ENCODE assay signal across 8 cellular contexts in the genomic region with DNA sequence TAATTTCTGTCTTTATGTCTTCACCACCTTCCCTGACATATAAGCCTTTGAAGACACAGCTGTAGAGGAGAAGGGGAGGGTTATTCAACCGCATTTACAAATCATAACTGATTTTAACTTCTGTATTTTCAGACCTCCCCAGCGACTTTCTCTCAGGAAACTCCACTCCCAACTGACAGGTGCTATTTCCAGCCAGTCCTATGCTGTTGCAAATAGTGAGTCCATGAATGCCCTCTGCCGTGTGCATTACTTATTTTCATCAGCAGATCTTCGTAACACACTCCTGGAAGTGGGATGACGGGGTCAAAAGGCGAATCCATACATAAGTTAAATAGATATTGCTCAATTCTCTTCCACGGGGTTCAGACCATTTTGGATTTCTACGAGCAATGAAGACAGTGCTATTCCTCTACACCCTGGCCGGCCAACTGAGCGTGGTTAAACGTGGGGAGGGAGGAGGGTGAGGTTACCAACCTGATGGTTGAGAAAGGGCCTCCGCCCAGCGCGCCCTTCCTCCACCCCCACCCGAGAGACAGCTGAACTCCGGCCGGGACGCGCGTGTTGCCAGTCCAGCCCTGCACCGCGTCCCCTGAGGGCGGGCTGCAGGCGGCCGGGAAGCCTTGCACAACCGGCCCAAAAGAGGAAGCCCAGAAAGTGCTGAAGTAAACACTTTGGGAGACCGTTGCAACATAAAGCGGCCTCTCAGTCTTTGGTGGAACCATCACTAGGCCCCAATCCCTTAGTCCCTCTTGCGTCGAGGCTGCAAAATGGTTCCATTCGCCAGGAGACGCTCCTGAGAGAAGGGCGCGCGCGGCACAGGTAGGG.
DNase-seq lines count a peak whose midpoint lies in the region; ATAC-seq and TF ChIP-seq lines count a peak whose summit lies in the region.

A gene with protein sequence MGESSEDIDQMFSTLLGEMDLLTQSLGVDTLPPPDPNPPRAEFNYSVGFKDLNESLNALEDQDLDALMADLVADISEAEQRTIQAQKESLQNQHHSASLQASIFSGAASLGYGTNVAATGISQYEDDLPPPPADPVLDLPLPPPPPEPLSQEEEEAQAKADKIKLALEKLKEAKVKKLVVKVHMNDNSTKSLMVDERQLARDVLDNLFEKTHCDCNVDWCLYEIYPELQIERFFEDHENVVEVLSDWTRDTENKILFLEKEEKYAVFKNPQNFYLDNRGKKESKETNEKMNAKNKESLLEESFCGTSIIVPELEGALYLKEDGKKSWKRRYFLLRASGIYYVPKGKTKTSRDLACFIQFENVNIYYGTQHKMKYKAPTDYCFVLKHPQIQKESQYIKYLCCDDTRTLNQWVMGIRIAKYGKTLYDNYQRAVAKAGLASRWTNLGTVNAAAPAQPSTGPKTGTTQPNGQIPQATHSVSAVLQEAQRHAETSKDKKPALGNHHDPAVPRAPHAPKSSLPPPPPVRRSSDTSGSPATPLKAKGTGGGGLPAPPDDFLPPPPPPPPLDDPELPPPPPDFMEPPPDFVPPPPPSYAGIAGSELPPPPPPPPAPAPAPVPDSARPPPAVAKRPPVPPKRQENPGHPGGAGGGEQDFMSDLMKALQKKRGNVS (plus strand): TSS at position 705 of the 825 bp plus-strand sequence. CDS start 53,986 bp downstream, outside the sequence.

- peak within 1 kb of the TSS; percentile 85 for H3K27ac Mint-ChIP-seq in T-helper 1 cell treated with Interleukin-12 subunit alpha and Interleukin-12 subunit beta and Interleukin-4 antibody, amounts not matched to agents 30 μg/mL and 1 μg/mL, for 36 hours

- TF ChIP-seq CTCF in astrocyte of the cerebellum (IDR thresholded peaks at IDR 0.05; ENCODE audit: low read depth, low read length, missing control alignments) = no peak

- no peak for DNase-seq in astrocyte of the cerebellum (ENCODE audit: low read depth)
- DNase-seq in iPS-NIHi7 (ENCODE audit: extremely low spot score) = peak; percentile 50
- peak; percentile 54 to 60 for DNase-seq in stimulated activated CD4-positive, alpha-beta T cell treated with anti-CD3 and anti-CD28 coated beads, Interleukin-2, amount 100 ng/mL, for 24 hours
- no peak for DNase-seq in NCI-H345 treated with DMSO at 0.1 percent for 48 hours (lab: John Stamatoyannopoulos, UW; ENCODE audit: unreplicated experiment)
- no peak for DNase-seq in SHP77 treated with DMSO at 0.1 percent for 48 hours (lab: John Stamatoyannopoulos, UW)

- no peaks in the 10 kb centered on the region for H3K27me3 Mint-ChIP-seq in T-helper 1 cell treated with Interleukin-12 subunit alpha and Interleukin-12 subunit beta and Interleukin-4 antibody, amounts not matched to agents 30 μg/mL and 1 μg/mL, for 36 hours (ENCODE audit: low read depth)

- in situ Hi-C loops in astrocyte of the cerebellum (cut with HindIII; ENCODE audit: low sequenced_read_pairs) = no loop called here

- ATAC-seq in GM18907 (IDR thresholded peaks at IDR 0.05; ENCODE audit: unreplicated experiment) (peak; percentile 64), HG03064 (IDR thresholded peaks at IDR 0.05; ENCODE audit: low read depth, unreplicated experiment) (peak; percentile 54)

- H3K36me3 Mint-ChIP-seq in T-helper 1 cell treated with Interleukin-12 subunit alpha and Interleukin-12 subunit beta and Interleukin-4 antibody, amounts not matched to agents 30 μg/mL and 1 μg/mL, for 36 hours (ENCODE audit: low read depth) = peaks cover 4% of the 10 kb centered on the region

- H3K4me3 Mint-ChIP-seq in T-helper 1 cell treated with Interleukin-12 subunit alpha and Interleukin-12 subunit beta and Interleukin-4 antibody, amounts not matched to agents 30 μg/mL and 1 μg/mL, for 36 hours = peak within 1 kb of the TSS; percentile 89

- H3K9me3 Mint-ChIP-seq in T-helper 1 cell treated with Interleukin-12 subunit alpha and Interleukin-12 subunit beta and Interleukin-4 antibody, amounts not matched to agents 30 μg/mL and 1 μg/mL, for 36 hours = no peaks in the 10 kb centered on the region

- peaks cover 31% of the 10 kb centered on the region for H3K4me1 Mint-ChIP-seq in T-helper 1 cell treated with Interleukin-12 subunit alpha and Interleukin-12 subunit beta and Interleukin-4 antibody, amounts not matched to agents 30 μg/mL and 1 μg/mL, for 36 hours (ENCODE audit: low read depth)

- H3K4me3 ChIP-seq in astrocyte of the cerebellum (ENCODE audit: low read depth, low read length) = peak within 1 kb of the TSS; percentile 16

Comparison
In these comparisons a context has a peak if more than half of its experiments do, and no peak if none do; other contexts are left out.
1. DNase-seq: peak in iPS-NIHi7 (single experiment) and stimulated activated CD4-positive, alpha-beta T cell treated with anti-CD3 and anti-CD28 coated beads, Interleukin-2, amount 100 ng/mL, for 24 hours (2 of 2); none in astrocyte of the cerebellum (single experiment), NCI-H345 treated with DMSO at 0.1 percent for 48 hours (single experiment) and SHP77 treated with DMSO at 0.1 percent for 48 hours (single experiment).